ENCODE assay signal across 22 cellular contexts in genomic region chr1:28378906-28379305, GRCh38.
"Had no signal": no experiment of that assay in that cellular context is flagged by ENCODE, and none has a peak within 500 bp of the region (broad histone marks: within the 10 kb centered on the region; RNA-seq: fewer than 3 reads in every experiment).

No MANE protein-coding gene starts in this region.

- H3K4me3 Mint-ChIP-seq: activated CD4-positive, alpha-beta memory T cell treated with anti-CD3 and anti-CD28 coated beads, Interleukin-2, amount 10 ng/mL, durations not matched to agents 7 days and 5 days; activated CD4-positive, alpha-beta T cell treated with anti-CD3 and anti-CD28 coated beads for 36 hours; brain; naive thymus-derived CD4-positive, alpha-beta T cell; type B pancreatic cell had no signal

- H3K4me1 ChIP-seq: psoas muscle had no signal

- H3K27me3 Mint-ChIP-seq: activated CD4-positive, alpha-beta memory T cell treated with anti-CD3 and anti-CD28 coated beads, Interleukin-2, amount 10 ng/mL, durations not matched to agents 7 days and 5 days; activated CD4-positive, alpha-beta T cell treated with anti-CD3 and anti-CD28 coated beads for 36 hours; brain; naive thymus-derived CD4-positive, alpha-beta T cell; type B pancreatic cell had no signal

- H3K27ac ChIP-seq: dorsolateral prefrontal cortex, left lung, ovary, psoas muscle, stomach had no signal

- DNase-seq: activated CD4-positive, alpha-beta memory T cell treated with anti-CD3 and anti-CD28 coated beads, Interleukin-2, amount 10 ng/mL, durations not matched to agents 7 days and 5 days; activated CD4-positive, alpha-beta T cell treated with anti-CD3 and anti-CD28 coated beads for 36 hours; activated naive CD4-positive, alpha-beta T cell treated with Interleukin-2 at 50 U/mL for 16 hours; activated T-cell treated with anti-CD3 and anti-CD28 coated beads, Interleukin-2, amount 50 U/mL, for 1 hour; anterior cingulate cortex; caudate nucleus; dorsolateral prefrontal cortex; erythroblast; head of caudate nucleus; left lung; mucosa of descending colon; naive thymus-derived CD4-positive, alpha-beta T cell; ovary; psoas muscle; right cardiac atrium; small intestine; stimulated activated CD4-positive, alpha-beta T cell treated with anti-CD3 and anti-CD28 coated beads, Interleukin-15, amount 100 ng/mL, for 24 hours; stimulated activated CD4-positive, alpha-beta T cell treated with anti-CD3 and anti-CD28 coated beads, Interleukin-2, amount 100 ng/mL, for 48 hours; stomach had no signal

- H3K27ac Mint-ChIP-seq: activated CD4-positive, alpha-beta memory T cell treated with anti-CD3 and anti-CD28 coated beads, Interleukin-2, amount 10 ng/mL, durations not matched to agents 7 days and 5 days; activated CD4-positive, alpha-beta T cell treated with anti-CD3 and anti-CD28 coated beads for 36 hours; activated T-helper 2 cell treated with anti-CD3 and anti-CD28 coated beads, Interferon-gamma antibody, Interleukin-2, Interleukin-4, amounts not matched to agents 10 μg/mL and 5 μg/mL and 100 μg/mL, durations not matched to agents 14 hours and 24 hours and 36 hours; type B pancreatic cell had no signal

- ATAC-seq: activated CD4-positive, alpha-beta T cell treated with anti-CD3 and anti-CD28 coated beads for 36 hours; left lung; mucosa of descending colon; naive thymus-derived CD4-positive, alpha-beta T cell; psoas muscle; right cardiac atrium had no signal

- H3K27me3 ChIP-seq: dorsolateral prefrontal cortex, left lung, ovary, stomach had no signal

- H3K4me3 ChIP-seq: dorsolateral prefrontal cortex, left lung, mucosa of descending colon, ovary, psoas muscle, stomach had no signal
